In genomic region chr2:87662316-87663290, GRCh38 we compare ENCODE assay signal across 8 cellular contexts.
DNase-seq lines count a peak whose midpoint lies in the region; ATAC-seq, FAIRE-seq and TF ChIP-seq lines count a peak whose summit lies in the region.
"Not testable (repeated sequence)": the region's sequence is repeated elsewhere in the genome, so short reads cannot be mapped to it uniquely, and the experiment has no call there.

No MANE protein-coding gene starts in this region.

- H3K4me2 ChIP-seq in H1 (ENCODE audit: insufficient read depth in 1 of 2, low read depth in 2 of 2, low read length in 2 of 2): not testable (repeated sequence)

- H3K56ac ChIP-seq in H1 (replicated peaks; ENCODE audit: insufficient read length, low read depth, low read length): not testable (repeated sequence)

- H2BK5ac ChIP-seq in H1 (ENCODE audit: low read depth, low read length): not testable (repeated sequence)

- H2BK120ac ChIP-seq in H1 (replicated peaks; ENCODE audit: low read depth, low read length): not testable (repeated sequence)

- not testable (repeated sequence) for H3K27me3 ChIP-seq in H1 (replicated peaks in 1 of 4; ENCODE audit: control insufficient read depth in 3 of 4, extremely low read depth in 1 of 4, insufficient read depth in 3 of 4, low read length in 3 of 4); thyroid gland

- H3K36me3 Mint-ChIP-seq in Calu3 (ENCODE audit: insufficient read depth, unreplicated experiment); WTC11; nephron (ENCODE audit: low read depth): not testable (repeated sequence)

- BruUV-seq in Calu3 (replicated peaks; lab: Mats Ljungman, UMichigan): TSS peak; percentile 91

- peak; percentile 78 for FAIRE-seq in H1 (lab: Jason Lieb, UNC)

- TF ChIP-seq RAD21 in H1 (IDR thresholded peaks at IDR 0.05 in 1 of 2, conservative IDR thresholded peaks at IDR 0.05 in 1 of 2; ENCODE audit: low read depth in 2 of 2, low read length in 2 of 2): not testable (repeated sequence)

- not testable (repeated sequence) for H3K4me1 ChIP-seq in H1 (replicated peaks in 1 of 4; ENCODE audit: control insufficient read depth in 3 of 4, insufficient read depth in 4 of 4, low read length in 3 of 4); thyroid gland

- not testable (repeated sequence) for H4K5ac ChIP-seq in H1 (ENCODE audit: insufficient read length, low read depth, low read length)

- intact Hi-C loops in Calu3 (cut with micrococcal nuclease; ENCODE audit: unreplicated experiment); thyroid gland (cut with DNase I): not testable (repeated sequence)

- H3K36me3 ChIP-seq in H1 (ENCODE audit: control insufficient read depth in 2 of 4, insufficient read depth in 4 of 4, low read length in 3 of 4); thyroid gland: not testable (repeated sequence)

- H3K27me3 Mint-ChIP-seq in Calu3 (ENCODE audit: unreplicated experiment); WTC11 (ENCODE audit: low read depth); nephron (ENCODE audit: low read depth): not testable (repeated sequence)

- not testable (repeated sequence) for TF ChIP-seq CTCF in Calu3 (IDR thresholded peaks at IDR 0.05; ENCODE audit: unreplicated experiment); LNCaP clone FGC (IDR thresholded peaks at IDR 0.05; ENCODE audit: control insufficient read depth, extremely low read depth, insufficient read depth); WTC11 (IDR thresholded peaks at IDR 0.05); H1 (IDR thresholded peaks at IDR 0.05; ENCODE audit: control extremely low read depth in 1 of 3, insufficient read depth in 1 of 3, low read depth in 1 of 3, low read length in 3 of 3); nephron (IDR thresholded peaks at IDR 0.05; ENCODE audit: unreplicated experiment in 3 of 3); thyroid gland (IDR thresholded peaks at IDR 0.05)

- H2AK5ac ChIP-seq in H1 (ENCODE audit: low read depth, low read length): not testable (repeated sequence)

- not testable (repeated sequence) for H3K79me1 ChIP-seq in H1 (ENCODE audit: low read depth, low read length)

- CTCF ChIA-PET in Calu3 (lab: Charles Lee); WTC11 (lab: Charles Lee); H1 (lab: Charles Lee; ENCODE audit: partially characterized antibody): not testable (repeated sequence)

- not testable (repeated sequence) for H2BK12ac ChIP-seq in H1 (ENCODE audit: low read depth, low read length)

- H3K27ac Mint-ChIP-seq in Calu3 (ENCODE audit: unreplicated experiment) (peak overlapping the region; percentile 74), WTC11 (peak overlapping the region; percentile 60; the same call in 1 of the 2 replicates), nephron (peak overlapping the region in 2 of 3 experiments; percentile 52 to 86)

- not testable (repeated sequence) for H3K4me1 Mint-ChIP-seq in Calu3 (ENCODE audit: low read depth, unreplicated experiment); WTC11; nephron

- H3K9me3 ChIP-seq in H1 (ENCODE audit: insufficient read depth in 2 of 2, low read depth in 1 of 2, low read length in 1 of 2); thyroid gland: not testable (repeated sequence)

- DNase-seq in Calu3 (peak; percentile 90), LNCaP clone FGC (ENCODE audit: low read depth) (peak; percentile 18), WTC11 (ENCODE audit: low spot score) (peak; percentile 38), H1 (ENCODE audit: low read depth in 1 of 2, low spot score in 2 of 2) (peak in 1 of 2 experiments; percentile 31), iPS DF 4.7 (ENCODE audit: extremely low read depth, low spot score) (peak; percentile 49), left kidney (ENCODE audit: low read depth, low spot score) (peak; percentile 66), thyroid gland (peak; percentile 68 to 71)

- H2AFZ ChIP-seq in H1 (ENCODE audit: low read length): not testable (repeated sequence)

- not testable (repeated sequence) for H3K9ac ChIP-seq in H1 (replicated peaks in 1 of 4; ENCODE audit: extremely low read depth in 1 of 4, low read depth in 3 of 4, low read length in 3 of 4)

- H3K79me2 ChIP-seq in H1 (ENCODE audit: control insufficient read depth in 1 of 2, insufficient read depth in 2 of 2, low read length in 2 of 2): not testable (repeated sequence)

- not testable (repeated sequence) for H4K20me1 ChIP-seq in H1 (replicated peaks in 1 of 2; ENCODE audit: control insufficient read depth in 1 of 2, insufficient read depth in 2 of 2, low read length in 2 of 2)

- not testable (repeated sequence) for H3K27ac ChIP-seq in H1 (ENCODE audit: low read depth, low read length)
- H3K27ac ChIP-seq in thyroid gland: peak overlapping the region; percentile 71 to 87 (median 84)

- not testable (repeated sequence) for H3K9me3 Mint-ChIP-seq in Calu3 (ENCODE audit: low read depth, unreplicated experiment); WTC11; nephron

- H3K4me3 Mint-ChIP-seq in Calu3 (ENCODE audit: low read depth, unreplicated experiment): peak overlapping the region; percentile 14
- H3K4me3 Mint-ChIP-seq in WTC11: peak overlapping the region; percentile 16; the same call in 1 of the 2 replicates
- H3K4me3 Mint-ChIP-seq in nephron: not testable (repeated sequence)

- 47% methylated on average over 5 of the region's 10 CpGs; no CpG with 5 or more reads in 1 of the 2 experiments for WGBS in H1 (ENCODE audit: extremely low coverage in 1 of 2, insufficient coverage in 1 of 2, insufficient read length in 1 of 2, insufficient replicate concordance in 2 of 2, low coverage in 1 of 2, low lambda C conversion rate in 2 of 2, missing lambda C conversion rate in 1 of 2), 2 experiments
- 52 to 54% methylated on average over 9 to 10 of the region's 10 CpGs for WGBS in thyroid gland, 2 donors

- not testable (repeated sequence) for TF ChIP-seq EP300 in H1 (IDR thresholded peaks at IDR 0.05; ENCODE audit: borderline replicate concordance in 1 of 2, low read depth in 2 of 2, low read length in 2 of 2)

- H3K23ac ChIP-seq in H1 (ENCODE audit: insufficient read length): not testable (repeated sequence)

- not testable (repeated sequence) for H3K4me3 ChIP-seq in LNCaP clone FGC (ENCODE audit: low read depth, low read length); H1 (ENCODE audit: extremely low read depth in 1 of 4, insufficient read depth in 2 of 4, low read depth in 3 of 4, low read length in 4 of 4); thyroid gland (replicated peaks in 1 of 3)

- H2BK20ac ChIP-seq in H1 (ENCODE audit: low read length): not testable (repeated sequence)

- H2BK15ac ChIP-seq in H1 (ENCODE audit: low read length): not testable (repeated sequence)

- not testable (repeated sequence) for H4K8ac ChIP-seq in H1 (ENCODE audit: extremely low read depth, insufficient read depth, low read length)

- H3K14ac ChIP-seq in H1 (ENCODE audit: insufficient read length): not testable (repeated sequence)

- H3K18ac ChIP-seq in H1 (ENCODE audit: extremely low read depth, low read length): not testable (repeated sequence)

- peak; percentile 96 for ATAC-seq in WTC11

- H3K4ac ChIP-seq in H1 (replicated peaks; ENCODE audit: insufficient read length, low read depth, low read length): not testable (repeated sequence)

- not testable (repeated sequence) for TF ChIP-seq POLR2A in H1 (IDR thresholded peaks at IDR 0.05; ENCODE audit: control extremely low read depth in 1 of 2, low read depth in 2 of 2, low read length in 2 of 2); thyroid gland (IDR thresholded peaks at IDR 0.05)

- H3K23me2 ChIP-seq in H1 (ENCODE audit: low read depth, low read length): not testable (repeated sequence)

- POLR2A ChIA-PET in WTC11 (lab: Charles Lee); H1 (lab: Charles Lee; ENCODE audit: partially characterized antibody): not testable (repeated sequence)

- H4K91ac ChIP-seq in H1 (replicated peaks; ENCODE audit: insufficient read length, low read length): not testable (repeated sequence)

TF ChIP-seq in H1, 55 proteins besides CTCF, POLR2A, EP300 and RAD21:
- TF ChIP-seq JUND (IDR thresholded peaks at IDR 0.05; ENCODE audit: low read length): peak; percentile 34; the same call in 1 of the 2 replicates
